27 cellular contexts compared by ENCODE assay signal in genomic region chr6:153121311-153121710, GRCh38. TPM values are rescaled to one million over a fixed set of nuclear protein-coding genes. Genes with fewer than 3 reads are reported as not detected.
DNase-seq lines count a peak whose midpoint lies in the region; ATAC-seq, FAIRE-seq and TF ChIP-seq lines count a peak whose summit lies in the region.
"Had no signal": no experiment of that assay in that cellular context is flagged by ENCODE, and none has a peak within 500 bp of the region (broad histone marks: within the 10 kb centered on the region; RNA-seq: fewer than 3 reads in every experiment).

No MANE protein-coding gene starts in this region.

- intact Hi-C loops in left lung (cut with DNase I): no loop called here

- DNase-seq in A549 (ENCODE audit: low read depth in 1 of 2, low spot score in 1 of 2): no peak
- DNase-seq in LHCN-M2 (ENCODE audit: low read depth): peak; percentile 39
- peak; percentile 68 for DNase-seq in fibroblast of mammary gland (ENCODE audit: low read depth)
- DNase-seq in omental fat pad (ENCODE audit: low spot score): no peak
- DNase-seq in left lung: no peak
- DNase-seq in NCI-H1417 treated with DMSO at 0.1 percent for 48 hours (lab: John Stamatoyannopoulos, UW): no peak
- DNase-seq in activated CD4-positive, alpha-beta T cell treated with anti-CD3 and anti-CD28 coated beads for 48 hours: no peak
- DNase-seq: CD4-positive, CD25-positive, alpha-beta regulatory T cell; DMS53; NCI-H1092; NCI-H1436; NCI-H187 treated with DMSO at 0.1 percent for 48 hours; NCI-H446; NCI-H524 treated with DMSO at 0.1 percent for 48 hours; NCI-H82; NK-92 treated with Interleukin-12 subunit alpha and Interleukin-12 subunit beta, amount 100 ng/mL, for 24 hours; PC-3; SJCRH30 had no signal

- TF ChIP-seq EP300 in A549 (IDR thresholded peaks at IDR 0.05): no peak

- no peak for TF ChIP-seq POLR2A in A549 (IDR thresholded peaks at IDR 0.05; ENCODE audit: low read length)

- no peak for FAIRE-seq in A549 (lab: Jason Lieb, UNC)
- FAIRE-seq: G401.6, GM12878, H1 had no signal

- no peak overlapping the region for H3K4me3 ChIP-seq in A549
- no peak overlapping the region for H3K4me3 ChIP-seq in fibroblast of mammary gland (ENCODE audit: control insufficient read depth, low read depth, low read length)
- no peak overlapping the region for H3K4me3 ChIP-seq in left lung
- H3K4me3 ChIP-seq: GM12878, SJCRH30 had no signal

- no peak for TF ChIP-seq CTCF in A549 (IDR thresholded peaks at IDR 0.05)
- no peak for TF ChIP-seq CTCF in fibroblast of mammary gland (conservative IDR thresholded peaks at IDR 0.05; ENCODE audit: control insufficient read depth, insufficient read depth, low read depth, low read length)
- TF ChIP-seq CTCF in omental fat pad (IDR thresholded peaks at IDR 0.05): no peak
- TF ChIP-seq CTCF in left lung (IDR thresholded peaks at IDR 0.05): no peak

- H3K27me3 ChIP-seq in left lung: peaks cover 0 to 8% of the 10 kb centered on the region in 2 donors
- H3K27me3 ChIP-seq: SJCRH30 had no signal

- H3K4me2 ChIP-seq in A549: peak overlapping the region; percentile 33

- peaks cover 58% of the 10 kb centered on the region for H3K4me1 ChIP-seq in A549
- H3K4me1 ChIP-seq in left lung: no peaks in the 10 kb centered on the region
- H3K4me1 ChIP-seq: SJCRH30 had no signal

- no peaks in the 10 kb centered on the region for H3K9me3 ChIP-seq in A549
- no peaks in the 10 kb centered on the region for H3K9me3 ChIP-seq in left lung
- H3K9me3 ChIP-seq: SJCRH30 had no signal

- ATAC-seq in A549 (no peak), omental fat pad (ENCODE audit: low FRiP score) (peak; percentile 82), left lung (no peak), GM21723 (IDR thresholded peaks at IDR 0.05; ENCODE audit: unreplicated experiment) (no peak)
- ATAC-seq: GM12878, HCT116, PC-3, Right ventricle myocardium inferior, SK-N-SH treated with all-trans-retinoic acid at 6 μM for 48 hours had no signal

- H3K27ac ChIP-seq in A549 (peak overlapping the region; percentile 52 to 76), left lung (no peak overlapping the region)
- H3K27ac ChIP-seq: 22Rv1, HL-60, SJCRH30 had no signal

- TF ChIP-seq RAD21 in A549 (conservative IDR thresholded peaks at IDR 0.05 in 1 of 2, IDR thresholded peaks at IDR 0.05 in 1 of 2): no peak

- no peaks in the 10 kb centered on the region for H3K36me3 ChIP-seq in left lung

- CTCF ChIA-PET in A549 (lab: Yijun Ruan, JAX): no interaction called here

- POLR2A ChIA-PET in A549 (lab: Yijun Ruan, JAX): no interaction called here

TF ChIP-seq in A549, 52 proteins besides CTCF, POLR2A, EP300 and RAD21:
- TF ChIP-seq FOXS1 (CRISPR knock-in tag; IDR thresholded peaks at IDR 0.05): no peak

RNA-seq across cellular contexts. Expression of gene RGS17, which starts 9.8 kb away (rescaled TPM):
- polyA plus RNA-seq in A549 (2011; rRNA removed) (9.5 and 9.8 TPM in 2 replicates), A549 (2017; fragmentation: RNase III; extraction: RNeasy Plus Mini Kit Qiagen cat#74134 plus additional on column Dnase treatment) (2.5 to 3.2 TPM (median 2.5 TPM) in 3 replicates)
- 1.9 TPM in 2 replicates for polyA plus RNA-seq in A549 (2012; cell fraction: cytosol; rRNA removed)
- polyA plus RNA-seq in A549 (2012; cell fraction: nucleus; rRNA removed): 1.1 and 1.9 TPM in 2 replicates
- polyA minus RNA-seq in A549 (2011; rRNA and poly(A)+ RNA removed): 2.7 and 4.2 TPM in 2 replicates
- total RNA-seq in LHCN-M2 (2014; rRNA removed) (33.6 and 39.4 TPM in 2 replicates), omental fat pad (1 to 10 TPM in 3 of 4 donors, under 1 TPM in 1; 0.47 to 7.4 (median 3.0) TPM), left lung (under 1 TPM; 0.15 to 0.18 TPM)
- polyA plus RNA-seq in LHCN-M2 (2012): 1.2 TPM
- total RNA-seq: CD4-positive, CD25-positive, alpha-beta regulatory T cell had no signal

Comparison
In these comparisons a context has a peak if more than half of its experiments do, and no peak if none do; other contexts are left out.
1. DNase-seq: peak in LHCN-M2 (single experiment) and fibroblast of mammary gland (single experiment); none in A549 (0 of 2), omental fat pad (single experiment), left lung (0 of 2), NCI-H1417 treated with DMSO at 0.1 percent for 48 hours (single experiment) and activated CD4-positive, alpha-beta T cell treated with anti-CD3 and anti-CD28 coated beads for 48 hours (single experiment).
2. H3K27ac ChIP-seq: peak in A549 (2 of 2); none in left lung (0 of 2).